24 cellular contexts compared by ENCODE assay signal in genomic region chr17:1452836-1453235, GRCh38. TPM values are rescaled to one million over a fixed set of nuclear protein-coding genes. Genes with fewer than 3 reads are reported as not detected.
A peak's percentile ranks its signal among the peaks of the same experiment; 100 is the strongest.
DNase-seq lines count a peak whose midpoint lies in the region; ATAC-seq, FAIRE-seq and TF ChIP-seq lines count a peak whose summit lies in the region.
"Had no signal": no experiment of that assay in that cellular context is flagged by ENCODE, and none has a peak within 500 bp of the region (broad histone marks: within the 10 kb centered on the region; RNA-seq: fewer than 3 reads in every experiment).

No MANE protein-coding gene starts in this region.

- DNase-seq in activated naive CD8-positive, alpha-beta T cell treated with anti-CD3 and anti-CD28 coated beads, Interleukin-2, amount 50 U/mL, for 24 hours, result no peak
- DNase-seq in astrocyte (ENCODE audit: low read depth), result no peak
- no peak for DNase-seq in nephron progenitor cell
- DNase-seq in type B pancreatic cell (ENCODE audit: extremely low spot score, unreplicated experiment), result no peak
- no peak for DNase-seq in SW480 (ENCODE audit: low spot score)
- DNase-seq in uterus, result no peak
- no peak for DNase-seq in NCI-H2171 treated with DMSO at 0.1 percent for 48 hours (lab: John Stamatoyannopoulos, UW)
- DNase-seq: activated CD8-positive, alpha-beta memory T cell treated with anti-CD3 and anti-CD28 coated beads for 24 hours; AML-193; Caco-2; DMS79 treated with DMSO at 0.1 percent for 48 hours; effector CD8-positive, alpha-beta T cell; esophagus squamous epithelium; kidney glomerular epithelial cell; mesenchymal stem cell; naive B cell; NCI-H1048; NCI-H187 treated with DMSO at 0.1 percent for 48 hours; NCI-H748 treated with DMSO at 0.1 percent for 48 hours had no signal

- TF ChIP-seq CTCF in astrocyte (IDR thresholded peaks at IDR 0.05; ENCODE audit: insufficient read depth, low read depth, low read length) (no peak), nephron progenitor cell (IDR thresholded peaks at IDR 0.05) (no peak), type B pancreatic cell (conservative IDR thresholded peaks at IDR 0.05) (no peak), uterus (IDR thresholded peaks at IDR 0.05) (no peak)

- H3K4me1 ChIP-seq in astrocyte (ENCODE audit: insufficient read depth, low read length), result peaks cover 14% of the 10 kb centered on the region
- H3K4me1 ChIP-seq in uterus, result peaks cover 5 to 11% of the 10 kb centered on the region in 2 donors

- intact Hi-C loops in uterus (cut with DNase I; ENCODE audit: low total_unique reads), result no loop called here

- peaks cover 2% of the 10 kb centered on the region for H3K36me3 Mint-ChIP-seq in activated naive CD8-positive, alpha-beta T cell
- peaks cover 24% of the 10 kb centered on the region for H3K36me3 Mint-ChIP-seq in activated naive CD8-positive, alpha-beta T cell treated with anti-CD3 and anti-CD28 coated beads, Interleukin-2, amount 50 U/mL, for 24 hours (ENCODE audit: low read depth)
- H3K36me3 Mint-ChIP-seq in astrocyte (ENCODE audit: low read depth, unreplicated experiment) (peaks cover 14% of the 10 kb centered on the region), nephron progenitor cell (ENCODE audit: low read depth) (peaks cover 33% of the 10 kb centered on the region), type B pancreatic cell (peaks cover 8% of the 10 kb centered on the region)
- H3K36me3 Mint-ChIP-seq: naive B cell had no signal

- H2AFZ ChIP-seq in astrocyte (ENCODE audit: low read depth, low read length), result no peak overlapping the region

- peak overlapping the region; percentile 20 for H3K4me2 ChIP-seq in astrocyte (ENCODE audit: low read length)

- peak overlapping the region; percentile 60 for H3K4me3 Mint-ChIP-seq in activated naive CD8-positive, alpha-beta T cell
- no peak overlapping the region for H3K4me3 Mint-ChIP-seq in activated naive CD8-positive, alpha-beta T cell treated with anti-CD3 and anti-CD28 coated beads, Interleukin-2, amount 50 U/mL, for 24 hours
- H3K4me3 Mint-ChIP-seq in astrocyte (ENCODE audit: unreplicated experiment), result peak overlapping the region; percentile 76
- H3K4me3 Mint-ChIP-seq in nephron progenitor cell, result peak overlapping the region; percentile 59
- H3K4me3 Mint-ChIP-seq in type B pancreatic cell, result peak overlapping the region; percentile 75

- H4K20me1 ChIP-seq in astrocyte (ENCODE audit: insufficient read depth, low read length), result peaks cover 77% of the 10 kb centered on the region

- peaks cover 82% of the 10 kb centered on the region for H3K79me2 ChIP-seq in astrocyte (ENCODE audit: insufficient read depth, low read length)

- H3K36me3 ChIP-seq in astrocyte (ENCODE audit: insufficient read depth, low read length) (no peaks in the 10 kb centered on the region), uterus (no peaks in the 10 kb centered on the region)
- H3K36me3 ChIP-seq: prostate gland had no signal

- no peaks in the 10 kb centered on the region for H3K27me3 ChIP-seq in astrocyte (ENCODE audit: insufficient read depth, low read length)
- no peaks in the 10 kb centered on the region for H3K27me3 ChIP-seq in uterus
- H3K27me3 ChIP-seq: esophagus squamous epithelium had no signal

- H3K4me3 ChIP-seq in astrocyte (ENCODE audit: insufficient read depth, low read depth, low read length), result no peak overlapping the region
- H3K4me3 ChIP-seq in uterus, result no peak overlapping the region
- H3K4me3 ChIP-seq: esophagus squamous epithelium, prostate gland had no signal

- H3K27ac ChIP-seq in astrocyte (ENCODE audit: low read depth, low read length) (no peak overlapping the region), uterus (no peak overlapping the region)

- ATAC-seq in activated naive CD8-positive, alpha-beta T cell treated with anti-CD3 and anti-CD28 coated beads, Interleukin-2, amount 50 U/mL, for 24 hours, result no peak

- peaks cover 64% of the 10 kb centered on the region for H3K4me1 Mint-ChIP-seq in activated naive CD8-positive, alpha-beta T cell (ENCODE audit: low read depth)
- peaks cover 54% of the 10 kb centered on the region for H3K4me1 Mint-ChIP-seq in activated naive CD8-positive, alpha-beta T cell treated with anti-CD3 and anti-CD28 coated beads, Interleukin-2, amount 50 U/mL, for 24 hours
- H3K4me1 Mint-ChIP-seq in astrocyte (ENCODE audit: low read depth, unreplicated experiment) (peaks cover 19% of the 10 kb centered on the region), nephron progenitor cell (peaks cover 35% of the 10 kb centered on the region), type B pancreatic cell (ENCODE audit: unreplicated experiment) (peaks cover 28% of the 10 kb centered on the region)

- H3K9ac ChIP-seq in astrocyte (ENCODE audit: low read length), result no peak overlapping the region

- TF ChIP-seq POLR2A in uterus (IDR thresholded peaks at IDR 0.05), result no peak

- H3K9me3 ChIP-seq in astrocyte (ENCODE audit: insufficient read depth, low read depth, low read length), result no peaks in the 10 kb centered on the region
- H3K9me3 ChIP-seq in uterus, result no peaks in the 10 kb centered on the region
- H3K9me3 ChIP-seq: Caco-2, esophagus squamous epithelium, prostate gland had no signal

- no peak overlapping the region for H3K27ac Mint-ChIP-seq in activated naive CD8-positive, alpha-beta T cell
- no peak overlapping the region for H3K27ac Mint-ChIP-seq in activated naive CD8-positive, alpha-beta T cell treated with anti-CD3 and anti-CD28 coated beads, Interleukin-2, amount 50 U/mL, for 24 hours
- H3K27ac Mint-ChIP-seq in astrocyte (ENCODE audit: unreplicated experiment), result no peak overlapping the region
- H3K27ac Mint-ChIP-seq in nephron progenitor cell, result peak overlapping the region; percentile 94
- H3K27ac Mint-ChIP-seq in type B pancreatic cell, result peak overlapping the region; percentile 64

- no peak for FAIRE-seq in astrocyte (lab: Jason Lieb, UNC)
- FAIRE-seq: GM12891, HTR-8/SVneo had no signal

- H3K9me3 Mint-ChIP-seq in activated naive CD8-positive, alpha-beta T cell (ENCODE audit: low read depth), result no peaks in the 10 kb centered on the region
- no peaks in the 10 kb centered on the region for H3K9me3 Mint-ChIP-seq in activated naive CD8-positive, alpha-beta T cell treated with anti-CD3 and anti-CD28 coated beads, Interleukin-2, amount 50 U/mL, for 24 hours
- no peaks in the 10 kb centered on the region for H3K9me3 Mint-ChIP-seq in astrocyte (ENCODE audit: unreplicated experiment)
- H3K9me3 Mint-ChIP-seq in nephron progenitor cell, result no peaks in the 10 kb centered on the region
- H3K9me3 Mint-ChIP-seq in type B pancreatic cell, result no peaks in the 10 kb centered on the region
- H3K9me3 Mint-ChIP-seq: activated naive CD4-positive, alpha-beta T cell treated with anti-CD3 and anti-CD28 coated beads, Interleukin-2, amount 50 U/mL, for 24 hours; naive B cell had no signal

- H3K27me3 Mint-ChIP-seq in activated naive CD8-positive, alpha-beta T cell, result peaks cover 3% of the 10 kb centered on the region
- H3K27me3 Mint-ChIP-seq in activated naive CD8-positive, alpha-beta T cell treated with anti-CD3 and anti-CD28 coated beads, Interleukin-2, amount 50 U/mL, for 24 hours, result peaks cover 11% of the 10 kb centered on the region
- H3K27me3 Mint-ChIP-seq in astrocyte (ENCODE audit: low read depth, unreplicated experiment) (no peaks in the 10 kb centered on the region), nephron progenitor cell (ENCODE audit: low read depth, poor library complexity) (peaks cover 8% of the 10 kb centered on the region), type B pancreatic cell (no peaks in the 10 kb centered on the region)
- H3K27me3 Mint-ChIP-seq: activated naive CD4-positive, alpha-beta T cell treated with anti-CD3 and anti-CD28 coated beads, Interleukin-2, amount 50 U/mL, for 24 hours; naive B cell had no signal

RNA-seq across cellular contexts. Expression of gene CRK, which starts 3.2 kb away (rescaled TPM):
- total RNA-seq in astrocyte (81.1 and 83.5 TPM in 2 replicates), type B pancreatic cell (ENCODE audit: low replicate concordance) (49.5 and 53.6 TPM in 2 replicates), uterus (100 to 1,000 TPM in 1 of 4 donors, 10 to 100 TPM in 3; 34.6 to 118 (median 57.3) TPM)

RNA-seq across cellular contexts. Expression of gene MYO1C, which starts 39.6 kb away (rescaled TPM):
- total RNA-seq in astrocyte (132 and 134 TPM in 2 replicates), type B pancreatic cell (ENCODE audit: low replicate concordance) (73.6 and 132 TPM in 2 replicates), uterus (100 to 1,000 TPM in 2 of 4 donors, 10 to 100 TPM in 2; 89.1 to 276 (median 116) TPM)

RNA-seq across cellular contexts. Expression of gene YWHAE, which starts 52.8 kb away (rescaled TPM):
- total RNA-seq in astrocyte (756 and 771 TPM in 2 replicates), type B pancreatic cell (ENCODE audit: low replicate concordance) (674 and 773 TPM in 2 replicates), uterus (100 to 1,000 TPM; 390 to 894 (median 580) TPM)

Comparison
In these comparisons a context has a peak if more than half of its experiments do, and no peak if none do; other contexts are left out.
1. H3K27ac Mint-ChIP-seq: peak in nephron progenitor cell (single experiment) and type B pancreatic cell (single experiment); none in activated naive CD8-positive, alpha-beta T cell (single experiment), activated naive CD8-positive, alpha-beta T cell treated with anti-CD3 and anti-CD28 coated beads, Interleukin-2, amount 50 U/mL, for 24 hours (single experiment) and astrocyte (single experiment).